Comparison of ENCODE assay signal across 8 cellular contexts in the genomic region with DNA sequence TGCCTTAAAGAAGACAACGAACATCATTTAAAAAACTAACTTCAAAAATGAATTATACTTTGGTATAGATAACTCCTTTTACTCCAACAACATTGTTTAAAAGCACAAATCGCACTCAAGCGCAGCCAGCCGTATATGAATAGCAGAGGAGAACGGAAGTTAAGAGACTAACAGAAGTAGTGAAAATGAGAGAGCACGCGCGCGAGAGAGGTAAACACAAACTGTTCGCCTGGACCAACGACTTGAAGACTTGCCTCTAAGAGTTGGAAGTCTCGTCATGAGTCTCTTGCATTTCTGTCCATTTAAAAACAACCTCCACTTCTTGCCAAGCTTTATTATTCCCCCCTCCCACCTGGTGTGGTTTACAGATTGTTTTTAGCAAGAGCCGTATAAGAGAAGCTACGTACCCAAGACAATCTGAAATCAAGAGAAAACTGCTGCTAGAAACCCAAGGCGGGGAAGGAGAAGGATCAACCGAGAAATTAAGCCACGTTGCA. TPM values are rescaled to one million over a fixed set of nuclear protein-coding genes. Genes with fewer than 3 reads are reported as not detected.
DNase-seq lines count a peak whose midpoint lies in the region; TF ChIP-seq lines count a peak whose summit lies in the region.

No MANE protein-coding gene starts in this region.

- peak overlapping the region; percentile 93 for H3K9ac ChIP-seq in muscle layer of colon (ENCODE audit: low read length)

- no peaks in the 10 kb centered on the region for H3K36me3 ChIP-seq in muscle layer of colon (ENCODE audit: insufficient read depth, low read length)
- H3K36me3 ChIP-seq in transverse colon, result peaks cover 0 to 5% (median 0%) of the 10 kb centered on the region in 4 donors

- no peak for TF ChIP-seq EP300 in transverse colon (IDR thresholded peaks at IDR 0.05; ENCODE audit: low read depth)

- peak; percentile 50 for DNase-seq in GM12864 (ENCODE audit: low read depth)
- peak; percentile 48 for DNase-seq in KBM-7
- DNase-seq in UCSD-AML1 (lab: John Stamatoyannopoulos, UW; ENCODE audit: unreplicated experiment), result peak; percentile 24
- peak; percentile 58 for DNase-seq in dedifferentiated amniotic fluid mesenchymal stem cell (ENCODE audit: extremely low spot score)
- DNase-seq in transverse colon, result peak; percentile 31
- DNase-seq in NCI-H1694 treated with DMSO at 0.1 percent for 48 hours (lab: John Stamatoyannopoulos, UW), result no peak

- intact Hi-C loops in transverse colon (cut with DNase I; ENCODE audit: low total_unique reads), result no loop called here

- in situ Hi-C loops in KBM-7 (cut with MboI; ENCODE audit: low pct_unique_long_range_greater_than_20kb, low sequenced_read_pairs), result no loop called here
- in situ Hi-C loops in transverse colon (cut with MboI; ENCODE audit: low pct_ligation_motif_present in 1 of 4, low pct_unique_long_range_greater_than_20kb in 1 of 4, low sequenced_read_pairs in 3 of 4), result loop anchor here in 1 of 4 donors (25.0 kb wide), 1 partner anchor 201 kb away; the partner anchor contains the start of gene SH3GLB1

- H3K4me3 ChIP-seq in GM12864 (ENCODE audit: low read depth, low read length) (peak overlapping the region; percentile 98), muscle layer of colon (ENCODE audit: low read depth in 1 of 2, low read length in 2 of 2) (peak overlapping the region; percentile 70 to 100), transverse colon (peak overlapping the region; percentile 77 to 100 (median 96))

- H3K4me1 ChIP-seq in muscle layer of colon (ENCODE audit: insufficient read depth, low read length) (peaks cover 23% of the 10 kb centered on the region), transverse colon (peaks cover 12 to 35% (median 21%) of the 10 kb centered on the region in 4 donors)

- H3K27me3 ChIP-seq in muscle layer of colon (ENCODE audit: control insufficient read depth in 1 of 2, insufficient read depth in 2 of 2, low read length in 2 of 2) (no peaks in the 10 kb centered on the region), transverse colon (no peaks in the 10 kb centered on the region)

- 0% methylated on average over 13 to 17 of the region's 17 CpGs for WGBS in transverse colon (ENCODE audit: low coverage in 1 of 2), 2 donors

- H3K27ac ChIP-seq in 22Rv1 (peak overlapping the region; percentile 82), muscle layer of colon (ENCODE audit: low read depth, low read length) (peak overlapping the region; percentile 98), transverse colon (peak overlapping the region; percentile 89 to 96 (median 92))

- no peak for TF ChIP-seq POLR2A in transverse colon (IDR thresholded peaks at IDR 0.05)

- no peak for TF ChIP-seq CTCF in 22Rv1 (IDR thresholded peaks at IDR 0.05)
- no peak for TF ChIP-seq CTCF in GM12864 (IDR thresholded peaks at IDR 0.05; ENCODE audit: low read depth, low read length, missing control alignments)
- no peak for TF ChIP-seq CTCF in transverse colon (IDR thresholded peaks at IDR 0.05)

- H3K9me3 ChIP-seq in muscle layer of colon (ENCODE audit: low read length) (no peaks in the 10 kb centered on the region), transverse colon (no peaks in the 10 kb centered on the region)

RNA-seq across cellular contexts. Expression of gene SELENOF, which starts 0.5 kb away (rescaled TPM):
- total RNA-seq in transverse colon, result 100 to 1,000 TPM in 2 of 4 donors, 10 to 100 TPM in 2; 32.0 to 130 (median 77.9) TPM

RNA-seq across cellular contexts. Expression of gene HS2ST1, which starts 1.0 kb away (rescaled TPM):
- total RNA-seq in transverse colon, result 10 to 100 TPM in 2 of 4 donors, 1 to 10 TPM in 2; 1.9 to 17.1 (median 9.9) TPM
